9 cellular contexts compared by ENCODE assay signal in the genomic region with DNA sequence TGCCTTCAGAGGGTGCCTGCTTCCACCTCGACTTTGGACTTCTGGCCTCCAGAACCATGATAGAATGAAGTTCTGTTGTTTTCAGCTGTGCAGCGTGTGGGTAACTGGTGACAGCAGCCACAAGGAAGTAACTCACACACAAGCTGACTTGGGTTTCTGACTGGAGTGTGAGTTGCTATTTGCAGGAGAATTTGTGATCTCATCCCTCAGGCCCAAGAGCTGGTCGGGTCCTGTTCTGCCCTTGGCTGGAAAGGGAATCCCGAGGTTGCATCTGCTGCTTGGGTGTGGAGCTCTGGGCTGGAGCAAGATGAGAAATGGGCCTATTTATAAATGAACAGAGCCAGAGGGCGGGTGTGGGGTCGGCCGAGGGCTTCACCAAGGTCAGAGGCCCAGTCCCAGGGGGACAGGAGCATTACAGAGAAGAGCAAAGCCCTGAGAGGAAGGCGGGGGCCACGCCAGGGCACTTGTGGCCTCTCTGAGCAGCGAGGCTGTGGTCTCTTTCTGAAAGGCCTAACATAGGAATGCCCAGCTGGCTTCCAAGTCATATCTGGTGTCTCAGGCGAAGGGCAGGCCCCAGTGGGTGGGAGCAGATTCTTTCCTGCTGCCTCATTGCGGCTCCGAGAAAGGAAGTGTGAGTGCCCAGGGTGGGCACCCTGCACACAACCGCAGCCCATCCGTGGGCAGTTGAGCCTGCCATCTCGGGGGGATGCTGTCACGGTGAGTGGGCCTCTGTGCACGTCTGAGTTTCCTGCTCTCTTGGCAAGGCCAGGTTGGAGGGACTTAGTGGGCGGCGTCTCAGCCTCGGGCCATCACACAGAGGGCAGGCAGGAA. TPM values are rescaled to one million over a fixed set of nuclear protein-coding genes. Genes with fewer than 3 reads are reported as not detected.
DNase-seq lines count a peak whose midpoint lies in the region; ATAC-seq, FAIRE-seq and TF ChIP-seq lines count a peak whose summit lies in the region.
"Had no signal": no experiment of that assay in that cellular context is flagged by ENCODE, and none has a peak within 500 bp of the region (broad histone marks: within the 10 kb centered on the region; RNA-seq: fewer than 3 reads in every experiment).

No MANE protein-coding gene starts in this region.

- POLR2A ChIA-PET in K562 (lab: Yijun Ruan, JAX): interaction anchor here (1.2 to 1.8 kb wide), 4 partner anchors 8 to 31 kb away, joined by 4 to 7 read pairs (median 6); a partner anchor contains a TSS

- H3K36me3 ChIP-seq in K562 (ENCODE audit: control insufficient read depth, insufficient read depth, low read length): no peaks in the 10 kb centered on the region
- no peaks in the 10 kb centered on the region for H3K36me3 ChIP-seq in lung (ENCODE audit: control insufficient read depth in 2 of 2, insufficient read depth in 2 of 2, low read length in 2 of 2)
- H3K36me3 ChIP-seq: adrenal gland had no signal

- H3K4me3 ChIP-seq in K562 (no peak overlapping the region), lung (no peak overlapping the region)
- H3K4me3 ChIP-seq: adrenal gland had no signal

- H3K27ac ChIP-seq in K562 (ENCODE audit: extremely low read depth, low read depth, low read length) (no peak overlapping the region), lung (ENCODE audit: low read depth in 1 of 2, low read length in 1 of 2) (peak overlapping the region in 1 of 2 donors; percentile 73)

- H3K9me3 ChIP-seq in K562 (replicated peaks; ENCODE audit: control insufficient read depth, insufficient read depth, low read depth, low read length) (0 out of 2 replicates have a peak, but pooled peaks cover 3% of the 10 kb centered on the region), lung (ENCODE audit: control insufficient read depth in 2 of 2, insufficient read depth in 1 of 2, low read length in 1 of 2) (peaks cover 0 to 1% of the 10 kb centered on the region in 2 donors)
- H3K9me3 ChIP-seq: adrenal gland had no signal

- CTCF ChIA-PET in K562 (lab: Yijun Ruan, JAX; ENCODE audit: low intra/inter-chr PET ratio): no interaction called here

- no peak for TF ChIP-seq CTCF in K562 (IDR thresholded peaks at IDR 0.05 in 2 of 3, conservative IDR thresholded peaks at IDR 0.05 in 1 of 3; ENCODE audit: insufficient read depth in 2 of 3, low read depth in 1 of 3, low read length in 3 of 3)
- no peak for TF ChIP-seq CTCF in lung (IDR thresholded peaks at IDR 0.05; ENCODE audit: control extremely low read depth, extremely low read depth)

- TF ChIP-seq POLR2A in K562 (conservative IDR thresholded peaks at IDR 0.05): no peak

- ATAC-seq in K562 (peak; percentile 24; the same call in 2 of the 3 replicates), lung (ENCODE audit: insufficient read depth, low FRiP score) (peak; percentile 17), GM19467 (IDR thresholded peaks at IDR 0.05; ENCODE audit: unreplicated experiment) (no peak), GM21423 (IDR thresholded peaks at IDR 0.05; ENCODE audit: unreplicated experiment) (no peak), GM21717 (IDR thresholded peaks at IDR 0.05; ENCODE audit: unreplicated experiment) (no peak)

- TF ChIP-seq EP300 in K562 (IDR thresholded peaks at IDR 0.05; ENCODE audit: low read length): no peak

- TF ChIP-seq RAD21 in K562 (CRISPR knock-in tag; conservative IDR thresholded peaks at IDR 0.05 in 1 of 2, IDR thresholded peaks at IDR 0.05 in 1 of 2): no peak

- peak overlapping the region in 1 of 2 experiments; percentile 38; a peak in 1 of 4 replicates for H3K9ac ChIP-seq in K562 (ENCODE audit: insufficient read depth in 1 of 2, low read depth in 2 of 2, low read length in 2 of 2)

- no peaks in the 10 kb centered on the region for H3K27me3 ChIP-seq in K562 (ENCODE audit: control insufficient read depth in 2 of 2, insufficient read depth in 2 of 2, low read length in 2 of 2)
- no peaks in the 10 kb centered on the region for H3K27me3 ChIP-seq in lung (ENCODE audit: control insufficient read depth, insufficient read depth)
- H3K27me3 ChIP-seq: adrenal gland had no signal

- in situ Hi-C loops in K562 (cut with MboI): no loop called here

- H3K9me1 ChIP-seq in K562 (ENCODE audit: control insufficient read depth, insufficient read depth, low read length): no peaks in the 10 kb centered on the region

- H3K79me2 ChIP-seq in K562 (ENCODE audit: control insufficient read depth, insufficient read depth, low read length): no peaks in the 10 kb centered on the region

- peaks cover 4 to 8% of the 10 kb centered on the region in 2 experiments; a peak in 3 of 5 replicates for H3K4me1 ChIP-seq in K562 (replicated peaks in 1 of 2; ENCODE audit: control insufficient read depth in 2 of 2, insufficient read depth in 2 of 2, low read length in 2 of 2)
- peaks cover 1 to 5% of the 10 kb centered on the region in 2 donors for H3K4me1 ChIP-seq in lung (ENCODE audit: control insufficient read depth in 2 of 2, insufficient read depth in 2 of 2, low read length in 2 of 2)
- H3K4me1 ChIP-seq: adrenal gland had no signal

- H2AFZ ChIP-seq in K562 (ENCODE audit: low read depth, low read length): peak overlapping the region; percentile 65

- no TSS peak for BruUV-seq in K562 (replicated peaks; lab: Mats Ljungman, UMichigan)

- no peak for FAIRE-seq in K562 (lab: Jason Lieb, UNC)

- WGBS in K562 (ENCODE audit: insufficient coverage, low coverage, missing lambda C conversion rate): 48% methylated on average over 18 of the region's 21 CpGs
- WGBS in lung, 2 donors: 39 to 53% methylated on average over 21 of the region's 21 CpGs

- H4K20me1 ChIP-seq in K562 (replicated peaks; ENCODE audit: control insufficient read depth, insufficient read depth, low read length): no peaks in the 10 kb centered on the region

- intact Hi-C loops in K562 (cut with micrococcal nuclease): no loop called here

- DNase-seq in KG1 (lab: John Stamatoyannopoulos, UW): peak; percentile 14
- no peak for DNase-seq in K562 (ENCODE audit: extremely low read depth in 1 of 4, low spot score in 3 of 4)
- DNase-seq in lung (ENCODE audit: low spot score): peak; percentile 24
- peak; percentile 89 for DNase-seq in stromal cell of bone marrow (ENCODE audit: low read depth)
- DNase-seq: NK-92 treated with Interleukin-12 subunit alpha and Interleukin-12 subunit beta, amount 100 ng/mL, for 24 hours had no signal

- no peak overlapping the region for H3K4me2 ChIP-seq in K562 (ENCODE audit: insufficient read depth, low read length)

TF ChIP-seq in K562, 482 proteins besides CTCF, POLR2A, EP300 and RAD21 (continues in another document):
- no peak for TF ChIP-seq ZNF282 (CRISPR knock-in tag; IDR thresholded peaks at IDR 0.05)
- TF ChIP-seq, protein P1, sequence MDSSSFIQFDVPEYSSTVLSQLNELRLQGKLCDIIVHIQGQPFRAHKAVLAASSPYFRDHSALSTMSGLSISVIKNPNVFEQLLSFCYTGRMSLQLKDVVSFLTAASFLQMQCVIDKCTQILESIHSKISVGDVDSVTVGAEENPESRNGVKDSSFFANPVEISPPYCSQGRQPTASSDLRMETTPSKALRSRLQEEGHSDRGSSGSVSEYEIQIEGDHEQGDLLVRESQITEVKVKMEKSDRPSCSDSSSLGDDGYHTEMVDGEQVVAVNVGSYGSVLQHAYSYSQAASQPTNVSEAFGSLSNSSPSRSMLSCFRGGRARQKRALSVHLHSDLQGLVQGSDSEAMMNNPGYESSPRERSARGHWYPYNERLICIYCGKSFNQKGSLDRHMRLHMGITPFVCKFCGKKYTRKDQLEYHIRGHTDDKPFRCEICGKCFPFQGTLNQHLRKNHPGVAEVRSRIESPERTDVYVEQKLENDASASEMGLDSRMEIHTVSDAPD (CRISPR knock-in tag; IDR thresholded peaks at IDR 0.05): no peak
- TF ChIP-seq, protein P2, sequence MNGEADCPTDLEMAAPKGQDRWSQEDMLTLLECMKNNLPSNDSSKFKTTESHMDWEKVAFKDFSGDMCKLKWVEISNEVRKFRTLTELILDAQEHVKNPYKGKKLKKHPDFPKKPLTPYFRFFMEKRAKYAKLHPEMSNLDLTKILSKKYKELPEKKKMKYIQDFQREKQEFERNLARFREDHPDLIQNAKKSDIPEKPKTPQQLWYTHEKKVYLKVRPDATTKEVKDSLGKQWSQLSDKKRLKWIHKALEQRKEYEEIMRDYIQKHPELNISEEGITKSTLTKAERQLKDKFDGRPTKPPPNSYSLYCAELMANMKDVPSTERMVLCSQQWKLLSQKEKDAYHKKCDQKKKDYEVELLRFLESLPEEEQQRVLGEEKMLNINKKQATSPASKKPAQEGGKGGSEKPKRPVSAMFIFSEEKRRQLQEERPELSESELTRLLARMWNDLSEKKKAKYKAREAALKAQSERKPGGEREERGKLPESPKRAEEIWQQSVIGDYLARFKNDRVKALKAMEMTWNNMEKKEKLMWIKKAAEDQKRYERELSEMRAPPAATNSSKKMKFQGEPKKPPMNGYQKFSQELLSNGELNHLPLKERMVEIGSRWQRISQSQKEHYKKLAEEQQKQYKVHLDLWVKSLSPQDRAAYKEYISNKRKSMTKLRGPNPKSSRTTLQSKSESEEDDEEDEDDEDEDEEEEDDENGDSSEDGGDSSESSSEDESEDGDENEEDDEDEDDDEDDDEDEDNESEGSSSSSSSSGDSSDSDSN (IDR thresholded peaks at IDR 0.05; ENCODE audit: borderline replicate concordance in 1 of 2, low read depth in 2 of 2, low read length in 2 of 2): no peak
- no peak for TF ChIP-seq ILF3 (IDR thresholded peaks at IDR 0.05; ENCODE audit: borderline replicate concordance)
- no peak for TF ChIP-seq MECOM (CRISPR knock-in tag; IDR thresholded peaks at IDR 0.05)
- TF ChIP-seq ZNF140 (CRISPR knock-in tag; IDR thresholded peaks at IDR 0.05): no peak
- no peak for TF ChIP-seq PCBP2 (IDR thresholded peaks at IDR 0.05; ENCODE audit: low read depth, low read length, poor library complexity, severe bottlenecking)
- TF ChIP-seq BCOR (IDR thresholded peaks at IDR 0.05): no peak

RNA-seq across cellular contexts. Expression of a gene that starts 26.5 kb away (rescaled TPM):
- 9.0 and 13.8 TPM in 2 replicates for total RNA-seq in K562 (2011; cell fraction: chromatin; rRNA removed; ENCODE audit: low replicate concordance)
- total RNA-seq in K562 (2011; cell fraction: nucleolus; rRNA removed): 5.0 and 7.8 TPM in 2 replicates
- total RNA-seq in K562 (2011; cell fraction: nucleoplasm; rRNA removed): 6.0 and 7.1 TPM in 2 replicates
- 1.1 and 1.7 TPM in 2 replicates for total RNA-seq in K562 (2014; rRNA removed)
- total RNA-seq in K562 (2014; rRNA removed; fragmentation: Illumina TruSeq; extraction: Trizol): 1.7 and 2.2 TPM in 2 replicates
- 1.5 and 2.4 TPM in 2 replicates for total RNA-seq in K562 (2015; rRNA removed; fragmentation: Illumina TruSeq; extraction: Trizol)
- 4.5 and 4.9 TPM in 2 replicates for total RNA-seq in K562 (2021)
- 0.89 and 1.0 TPM in 2 replicates for polyA plus RNA-seq in K562 (2011; rRNA removed)
- polyA plus RNA-seq in K562 (2011; cell fraction: cytosol; rRNA removed): 0.71 and 1.0 TPM in 2 replicates
- 2.5 and 5.7 TPM in 2 replicates for polyA plus RNA-seq in K562 (2011; cell fraction: nucleus; rRNA removed)
- 2.2 TPM in 2 replicates for polyA plus RNA-seq in K562 (2012)
- 2.1 and 2.5 TPM in 2 replicates for polyA plus RNA-seq in K562 (2014; fragmentation: Illumina TruSeq; extraction: Trizol)
- polyA plus RNA-seq in K562 (2014; fragmentation: Nextera tagmentation; extraction: Ambion mirVana): under 1 TPM; 0.06 to 0.30 TPM
- polyA plus RNA-seq in K562 (2014; rRNA removed): 1.1 and 1.3 TPM in 2 replicates
- 3.6 TPM in 2 replicates for polyA minus RNA-seq in K562 (2011; rRNA and poly(A)+ RNA removed)
- polyA minus RNA-seq in K562 (2011; cell fraction: cytosol; rRNA and poly(A)+ RNA removed): 2.8 and 3.1 TPM in 2 replicates
- polyA minus RNA-seq in K562 (2011; cell fraction: nucleus; rRNA and poly(A)+ RNA removed): 5.8 and 7.6 TPM in 2 replicates
- not detected for total RNA-seq in lung
- not detected for polyA plus RNA-seq in lung

Comparison
In these comparisons a context has a peak if more than half of its experiments do, and no peak if none do; other contexts are left out.
1. DNase-seq: peak in KG1 (single experiment), lung (single experiment) and stromal cell of bone marrow (single experiment); none in K562 (0 of 4).
2. ATAC-seq: peak in K562 (single experiment) and lung (single experiment); none in GM19467 (single experiment), GM21423 (single experiment) and GM21717 (single experiment).